In the genomic region with DNA sequence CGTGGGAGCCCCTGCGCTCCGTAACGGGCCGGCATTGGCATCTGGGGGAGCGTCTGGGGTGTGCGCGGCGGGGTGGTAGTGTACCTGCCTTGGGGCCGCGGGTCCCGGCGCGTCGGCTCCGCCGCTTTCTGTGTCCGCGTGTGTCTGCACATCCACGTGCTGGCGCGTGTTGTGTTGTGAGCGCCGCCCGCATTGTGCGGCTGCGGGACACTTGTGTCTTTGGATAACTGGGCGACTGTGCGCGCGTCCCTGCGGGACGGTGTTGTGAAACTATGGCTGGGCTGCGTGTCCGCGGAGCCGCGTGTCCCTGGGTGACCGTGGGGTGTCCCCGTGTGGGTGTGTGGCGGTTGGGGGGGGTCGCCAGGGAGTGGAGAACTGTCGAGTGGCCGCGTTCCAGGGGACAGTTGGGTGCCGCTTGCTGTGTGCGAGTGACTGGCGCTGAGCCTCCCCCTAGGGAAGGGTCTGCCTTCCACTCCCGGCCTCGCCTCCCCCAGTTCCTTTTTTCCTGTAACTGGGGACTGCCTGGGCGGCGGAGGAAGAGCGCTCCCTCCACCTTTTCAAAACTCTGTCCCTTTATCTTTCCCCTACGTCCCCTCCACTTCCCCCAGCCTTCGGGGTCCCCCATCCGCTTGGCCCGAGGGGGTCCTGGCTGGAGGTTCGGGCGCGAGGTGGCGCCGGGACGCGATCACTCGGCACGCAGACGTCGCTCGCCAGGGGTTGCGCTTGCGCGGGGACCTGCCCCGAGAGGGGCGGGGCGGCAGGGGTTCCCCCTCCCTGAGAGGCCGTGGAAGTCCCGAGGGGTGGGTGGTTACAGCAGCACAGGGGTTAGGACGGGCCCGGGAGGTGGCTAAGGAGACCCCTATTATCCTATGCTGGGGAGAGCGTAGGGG, we compare ENCODE assay signal across 8 cellular contexts. TPM values are rescaled to one million over a fixed set of nuclear protein-coding genes. Genes with fewer than 3 reads are reported as not detected.
A peak's percentile ranks its signal among the peaks of the same experiment; 100 is the strongest.
DNase-seq lines count a peak whose midpoint lies in the region; ATAC-seq and TF ChIP-seq lines count a peak whose summit lies in the region.

No MANE protein-coding gene starts in this region.

- no peaks in the 10 kb centered on the region for H3K36me3 ChIP-seq in HUES64 (ENCODE audit: insufficient read depth, low read length)

- 4% methylated on average over 80 of the region's 80 CpGs for WGBS in HUES64

- peaks cover 25% of the 10 kb centered on the region for H3K4me1 Mint-ChIP-seq in mesothelial cell of epicardium

- H3K9me3 Mint-ChIP-seq in mesothelial cell of epicardium: no peaks in the 10 kb centered on the region

- ATAC-seq in GM21381 (IDR thresholded peaks at IDR 0.05; ENCODE audit: unreplicated experiment): no peak

- peaks cover 85% of the 10 kb centered on the region for H3K27me3 Mint-ChIP-seq in mesothelial cell of epicardium (ENCODE audit: low read depth)

- no peak overlapping the region for H3K27ac Mint-ChIP-seq in mesothelial cell of epicardium

- intact Hi-C loops in dorsolateral prefrontal cortex (cut with DNase I): loop anchor here in 1 of 2 donors (2.0 kb wide), 1 partner anchor 44 kb away; no protein-coding TSS in a partner anchor

- no peaks in the 10 kb centered on the region for H3K36me3 Mint-ChIP-seq in mesothelial cell of epicardium

- H3K4me3 Mint-ChIP-seq in mesothelial cell of epicardium: peak overlapping the region; percentile 73

- H3K9me3 ChIP-seq in HUES64 (ENCODE audit: insufficient read depth, low read depth, low read length): 0 out of 2 replicates have a peak, but pooled peaks cover 3% of the 10 kb centered on the region

- H3K27me3 ChIP-seq in HUES64 (ENCODE audit: insufficient read depth, low read length) (peaks cover 95% of the 10 kb centered on the region), dorsolateral prefrontal cortex (no peaks in the 10 kb centered on the region)

- no peak overlapping the region for H3K9ac ChIP-seq in HUES64 (ENCODE audit: low read depth, low read length)

- DNase-seq in EL (peak; percentile 38), dorsolateral prefrontal cortex (peak; percentile 66 to 87 (median 72)), mesothelial cell of epicardium (ENCODE audit: low spot score in 2 of 2, unreplicated experiment in 2 of 2) (no peak), RKO (ENCODE audit: low spot score) (no peak)
- DNase-seq in activated CD4-positive, alpha-beta T cell treated with anti-CD3 and anti-CD28 coated beads, Interleukin-2, amount 50 U/mL, for 1 hour: peak; percentile 73
- peak; percentile 61 to 66 for DNase-seq in stimulated activated CD8-positive, alpha-beta memory T cell treated with anti-CD3 and anti-CD28 coated beads, Interleukin-15, amount 100 ng/mL, for 48 hours (ENCODE audit: low read depth in 2 of 2)

- peak overlapping the region; percentile 23; the same call in 1 of the 2 replicates for H3K4me3 ChIP-seq in HUES64 (ENCODE audit: low read length)
- peak overlapping the region; percentile 54 to 98 (median 76) for H3K4me3 ChIP-seq in dorsolateral prefrontal cortex

- TF ChIP-seq CTCF in dorsolateral prefrontal cortex (IDR thresholded peaks at IDR 0.05 in 54 of 56, conservative IDR thresholded peaks at IDR 0.05 in 2 of 56; ENCODE audit: low read depth in 1 of 56, partially characterized antibody in 56 of 56) (peak in 55 of 56 donors; percentile 11 to 73 (median 46)), mesothelial cell of epicardium (IDR thresholded peaks at IDR 0.05; ENCODE audit: unreplicated experiment) (no peak)

- H3K4me1 ChIP-seq in HUES64 (ENCODE audit: insufficient read depth, low read length): no peaks in the 10 kb centered on the region

- no peak overlapping the region for H3K27ac ChIP-seq in HUES64 (ENCODE audit: low read depth, low read length)
- peak overlapping the region; percentile 71 to 100 (median 92) for H3K27ac ChIP-seq in dorsolateral prefrontal cortex

RNA-seq across cellular contexts. Expression of a gene that starts 5.6 kb away (rescaled TPM):
- 2.4 TPM for polyA plus RNA-seq in HUES64 (2013, experiment 1 of 2)
- 4.1 TPM for polyA plus RNA-seq in HUES64 (2013, experiment 2 of 2)
- 100 to 1,000 TPM in 118 of 120 experiments, 10 to 100 TPM in 2; 98.0 to 269 (median 135) TPM for total RNA-seq in dorsolateral prefrontal cortex
- total RNA-seq in mesothelial cell of epicardium: 28.6 to 32.9 TPM (median 32.2 TPM) in 3 replicates

Comparison
In these comparisons a context has a peak if more than half of its experiments do, and no peak if none do; other contexts are left out.
1. DNase-seq: peak in EL (single experiment), activated CD4-positive, alpha-beta T cell treated with anti-CD3 and anti-CD28 coated beads, Interleukin-2, amount 50 U/mL, for 1 hour (single experiment), dorsolateral prefrontal cortex (10 of 10) and stimulated activated CD8-positive, alpha-beta memory T cell treated with anti-CD3 and anti-CD28 coated beads, Interleukin-15, amount 100 ng/mL, for 48 hours (2 of 2); none in mesothelial cell of epicardium (0 of 2) and RKO (single experiment).